Comparison of ENCODE assay signal across 8 cellular contexts in genomic region chr1:1348420-1349255, GRCh38. TPM values are rescaled to one million over a fixed set of nuclear protein-coding genes. Genes with fewer than 3 reads are reported as not detected.
DNase-seq lines count a peak whose midpoint lies in the region; ATAC-seq and TF ChIP-seq lines count a peak whose summit lies in the region.

No MANE protein-coding gene starts in this region.

- POLR2A ChIA-PET in CD4-positive, alpha-beta memory T cell (lab: Charles Lee; ENCODE audit: partially characterized antibody) = interaction anchor here (0.7 to 2.0 kb wide), 8 partner anchors 18 to 382 kb away, joined by 3 to 14 read pairs (median 4); partner anchors contain the start of genes AURKAIP1, CCNL2, PLEKHN1 and UBE2J2

- H3K36me3 Mint-ChIP-seq in CD4-positive, alpha-beta memory T cell = no peaks in the 10 kb centered on the region
- peaks cover 3% of the 10 kb centered on the region for H3K36me3 Mint-ChIP-seq in central memory CD8-positive, alpha-beta T cell (ENCODE audit: insufficient read depth)
- peaks cover 2% of the 10 kb centered on the region for H3K36me3 Mint-ChIP-seq in mesothelial cell of epicardium

- no peaks in the 10 kb centered on the region for H3K36me3 ChIP-seq in CD4-positive, alpha-beta memory T cell (ENCODE audit: insufficient read depth, low read length)
- peaks cover 37% of the 10 kb centered on the region for H3K36me3 ChIP-seq in MG63

- ATAC-seq in GM21529 (IDR thresholded peaks at IDR 0.05; ENCODE audit: unreplicated experiment) (peak; percentile 35), GM18517 (IDR thresholded peaks at IDR 0.05; ENCODE audit: unreplicated experiment) (no peak)
- ATAC-seq in central memory CD8-positive, alpha-beta T cell (replicated peaks; ENCODE audit: extremely low read depth, poor library complexity, severe bottlenecking) = peak; percentile 30

- H3K4me1 Mint-ChIP-seq in CD4-positive, alpha-beta memory T cell = peaks cover 4 to 30% (median 16%) of the 10 kb centered on the region in 4 donors
- peaks cover 21% of the 10 kb centered on the region for H3K4me1 Mint-ChIP-seq in central memory CD8-positive, alpha-beta T cell
- peaks cover 23% of the 10 kb centered on the region for H3K4me1 Mint-ChIP-seq in mesothelial cell of epicardium

- peaks cover 17% of the 10 kb centered on the region for H3K4me1 ChIP-seq in CD4-positive, alpha-beta memory T cell (ENCODE audit: insufficient read depth, low read length)

- TF ChIP-seq CTCF in mesothelial cell of epicardium (IDR thresholded peaks at IDR 0.05; ENCODE audit: unreplicated experiment) = no peak

- DNase-seq in CD4-positive, alpha-beta memory T cell = no peak
- no peak for DNase-seq in MG63
- DNase-seq in central memory CD8-positive, alpha-beta T cell (ENCODE audit: low spot score in 2 of 2) = no peak
- no peak for DNase-seq in mesothelial cell of epicardium (ENCODE audit: low spot score in 2 of 2, unreplicated experiment in 2 of 2)
- DNase-seq in stimulated activated CD4-positive, alpha-beta T cell treated with anti-CD3 and anti-CD28 coated beads, Interleukin-1b, Interleukin-23, amount 100 ng/mL, for 48 hours = no peak
- DNase-seq in GM19240 (ENCODE audit: insufficient read length, low spot score) = no peak

- peak overlapping the region in 5 of 7 donors; percentile 57 to 89 (median 64) for H3K27ac Mint-ChIP-seq in CD4-positive, alpha-beta memory T cell
- H3K27ac Mint-ChIP-seq in central memory CD8-positive, alpha-beta T cell (ENCODE audit: low read depth) = no peak overlapping the region
- no peak overlapping the region for H3K27ac Mint-ChIP-seq in mesothelial cell of epicardium

- H3K4me3 ChIP-seq in CD4-positive, alpha-beta memory T cell (ENCODE audit: low read length in 2 of 2) = peak overlapping the region in 1 of 2 donors; percentile 43
- peak overlapping the region; percentile 66 for H3K4me3 ChIP-seq in MG63

- no peaks in the 10 kb centered on the region for H3K9me3 ChIP-seq in CD4-positive, alpha-beta memory T cell (ENCODE audit: control insufficient read depth in 1 of 2, low read length in 2 of 2)
- no peaks in the 10 kb centered on the region for H3K9me3 ChIP-seq in MG63

- CTCF ChIA-PET in CD4-positive, alpha-beta memory T cell (lab: Charles Lee; ENCODE audit: partially characterized antibody) = interaction anchor here (1.4 to 1.9 kb wide), 3 partner anchors 23 to 226 kb away, joined by 4 to 9 read pairs (median 5); no protein-coding TSS in a partner anchor

- H3K4me3 Mint-ChIP-seq in CD4-positive, alpha-beta memory T cell = peak overlapping the region; percentile 70 to 85 (median 78)
- H3K4me3 Mint-ChIP-seq in central memory CD8-positive, alpha-beta T cell = peak overlapping the region; percentile 73
- H3K4me3 Mint-ChIP-seq in mesothelial cell of epicardium = peak overlapping the region; percentile 73

- peaks cover 0 to 2% (median 0%) of the 10 kb centered on the region in 8 donors for H3K9me3 Mint-ChIP-seq in CD4-positive, alpha-beta memory T cell
- no peaks in the 10 kb centered on the region for H3K9me3 Mint-ChIP-seq in central memory CD8-positive, alpha-beta T cell
- no peaks in the 10 kb centered on the region for H3K9me3 Mint-ChIP-seq in mesothelial cell of epicardium

- intact Hi-C loops in CD4-positive, alpha-beta memory T cell (cut with micrococcal nuclease) = loop anchor here (1.0 to 2.0 kb wide), 2 partner anchors 24 to 40 kb away; partner anchors contain the start of gene PUSL1

- peaks cover 3 to 9% of the 10 kb centered on the region in 2 donors for H3K27me3 Mint-ChIP-seq in CD4-positive, alpha-beta memory T cell
- H3K27me3 Mint-ChIP-seq in central memory CD8-positive, alpha-beta T cell = peaks cover 15% of the 10 kb centered on the region
- H3K27me3 Mint-ChIP-seq in mesothelial cell of epicardium (ENCODE audit: low read depth) = peaks cover 2% of the 10 kb centered on the region

- no peaks in the 10 kb centered on the region for H3K27me3 ChIP-seq in CD4-positive, alpha-beta memory T cell (ENCODE audit: insufficient read depth, low read length)
- no peaks in the 10 kb centered on the region for H3K27me3 ChIP-seq in MG63

- peak overlapping the region; percentile 41 for H3K27ac ChIP-seq in CD4-positive, alpha-beta memory T cell (ENCODE audit: low read depth, low read length)

RNA-seq across cellular contexts. Expression of gene DVL1, which starts 0.6 kb away (rescaled TPM):
- 10 to 100 TPM; 43.7 to 44.6 TPM for total RNA-seq in CD4-positive, alpha-beta memory T cell
- 1 to 10 TPM in 1 of 2 donors, under 1 TPM in 1; 0.19 to 1.9 TPM for polyA plus RNA-seq in CD4-positive, alpha-beta memory T cell
- 55.3 and 107 TPM in 2 replicates for total RNA-seq in MG63 (2014; rRNA removed; shearing (Covaris generic); ENCODE audit: low replicate concordance)
- total RNA-seq in mesothelial cell of epicardium = 54.5 to 58.5 TPM (median 54.7 TPM) in 3 replicates

RNA-seq across cellular contexts. Expression of gene MXRA8, which starts 9.7 kb away (rescaled TPM):
- total RNA-seq in CD4-positive, alpha-beta memory T cell = under 1 TPM in 1 of 2 experiments, not detected in 1; 0.35 TPM
- polyA plus RNA-seq in CD4-positive, alpha-beta memory T cell = under 1 TPM in 1 of 2 donors, not detected in 1; 0.57 TPM
- total RNA-seq in MG63 (2014; rRNA removed; shearing (Covaris generic); ENCODE audit: low replicate concordance) = 259 and 316 TPM in 2 replicates
- 157 to 163 TPM (median 161 TPM) in 3 replicates for total RNA-seq in mesothelial cell of epicardium

RNA-seq across cellular contexts. Expression of gene TAS1R3, which starts 17.6 kb away (rescaled TPM):
- 1 to 10 TPM; 1.5 TPM for total RNA-seq in CD4-positive, alpha-beta memory T cell
- polyA plus RNA-seq in CD4-positive, alpha-beta memory T cell = under 1 TPM in 1 of 2 donors, not detected in 1; 0.47 TPM
- total RNA-seq in MG63 (2014; rRNA removed; shearing (Covaris generic); ENCODE audit: low replicate concordance) = not detected in 2 replicates
- 0.98 to 1.0 TPM (median 1.00 TPM) in 3 replicates for total RNA-seq in mesothelial cell of epicardium

RNA-seq across cellular contexts. Expression of gene CPTP, which starts 24.0 kb away (rescaled TPM):
- total RNA-seq in CD4-positive, alpha-beta memory T cell = 10 to 100 TPM; 25.0 to 28.3 TPM
- 10 to 100 TPM; 15.4 to 26.8 TPM for polyA plus RNA-seq in CD4-positive, alpha-beta memory T cell
- 18.1 and 31.1 TPM in 2 replicates for total RNA-seq in MG63 (2014; rRNA removed; shearing (Covaris generic); ENCODE audit: low replicate concordance)
- 17.8 to 19.3 TPM (median 18.5 TPM) in 3 replicates for total RNA-seq in mesothelial cell of epicardium

RNA-seq across cellular contexts. Expression of gene INTS11, which starts 24.2 kb away (rescaled TPM):
- 100 to 1,000 TPM; 163 to 173 TPM for total RNA-seq in CD4-positive, alpha-beta memory T cell
- polyA plus RNA-seq in CD4-positive, alpha-beta memory T cell = 10 to 100 TPM; 68.3 to 71.3 TPM
- total RNA-seq in MG63 (2014; rRNA removed; shearing (Covaris generic); ENCODE audit: low replicate concordance) = 55.9 and 70.5 TPM in 2 replicates
- 163 to 165 TPM (median 165 TPM) in 3 replicates for total RNA-seq in mesothelial cell of epicardium

Comparison
In these comparisons a context has a peak if more than half of its experiments do, and no peak if none do; other contexts are left out.
1. H3K27ac Mint-ChIP-seq: peak in CD4-positive, alpha-beta memory T cell (5 of 7); none in central memory CD8-positive, alpha-beta T cell (single experiment) and mesothelial cell of epicardium (single experiment).
2. RNA of gene MXRA8, which starts 9.7 kb away (total RNA-seq): 259 to 316 TPM in MG63 and 157 to 163 TPM in mesothelial cell of epicardium; 0.35 TPM in CD4-positive, alpha-beta memory T cell; every median in the first group is over 100 times any median in the second.
3. Peak in every context shown above with its lines, with median percentiles within 50 percentile points of each other: H3K4me3 Mint-ChIP-seq.